In the genomic region with DNA sequence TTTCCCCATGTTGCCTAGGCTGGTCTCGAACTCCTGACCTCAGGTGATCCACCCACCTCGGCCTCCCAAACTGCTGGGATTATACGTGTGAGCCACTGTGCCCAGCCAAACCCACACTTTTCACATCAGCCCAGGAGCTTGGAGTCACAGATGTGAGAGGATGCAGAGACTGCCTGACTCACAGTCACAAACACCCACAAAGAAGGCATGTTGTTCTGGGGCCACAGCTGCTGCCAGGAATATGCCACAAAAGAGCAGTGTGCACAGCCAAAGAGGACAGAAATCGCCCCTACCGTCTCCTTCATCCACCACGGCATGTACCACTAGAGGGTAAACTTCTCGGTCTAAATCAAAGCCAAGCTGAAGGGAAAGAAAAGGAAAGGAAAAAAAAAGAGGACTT, we compare ENCODE assay signal across 14 cellular contexts. TPM values are rescaled to one million over a fixed set of nuclear protein-coding genes. Genes with fewer than 3 reads are reported as not detected.
DNase-seq lines count a peak whose midpoint lies in the region; TF ChIP-seq lines count a peak whose summit lies in the region.
"Had no signal": no experiment of that assay in that cellular context is flagged by ENCODE, and none has a peak within 500 bp of the region (broad histone marks: within the 10 kb centered on the region; RNA-seq: fewer than 3 reads in every experiment).

No MANE protein-coding gene starts in this region.

- no peaks in the 10 kb centered on the region for H3K36me3 Mint-ChIP-seq in chondrocyte (ENCODE audit: low read depth)
- H3K36me3 Mint-ChIP-seq: IgD-negative memory B cell had no signal

- no peak overlapping the region for H3K4me3 Mint-ChIP-seq in chondrocyte (ENCODE audit: unreplicated experiment)
- H3K4me3 Mint-ChIP-seq: activated CD8-positive, alpha-beta memory T cell treated with anti-CD3 and anti-CD28 coated beads, Interleukin-2, amount 10 ng/mL, durations not matched to agents 7 days and 5 days; IgD-negative memory B cell had no signal

- H3K27ac Mint-ChIP-seq in chondrocyte (ENCODE audit: unreplicated experiment) = no peak overlapping the region
- H3K27ac Mint-ChIP-seq: activated CD8-positive, alpha-beta memory T cell treated with anti-CD3 and anti-CD28 coated beads, Interleukin-2, amount 10 ng/mL, durations not matched to agents 7 days and 5 days had no signal

- H3K9me3 Mint-ChIP-seq in chondrocyte (ENCODE audit: low read depth) = no peaks in the 10 kb centered on the region
- H3K9me3 Mint-ChIP-seq: IgD-negative memory B cell had no signal

- H3K27me3 Mint-ChIP-seq in chondrocyte (ENCODE audit: low read depth) = peaks cover 1% of the 10 kb centered on the region
- H3K27me3 Mint-ChIP-seq: activated CD8-positive, alpha-beta memory T cell treated with anti-CD3 and anti-CD28 coated beads, Interleukin-2, amount 10 ng/mL, durations not matched to agents 7 days and 5 days; IgD-negative memory B cell had no signal

- DNase-seq in stimulated activated CD4-positive, alpha-beta T cell treated with anti-CD3 and anti-CD28 coated beads, Interleukin-4, amount 100 ng/mL, for 24 hours = peak; percentile 23
- no peak for DNase-seq in stimulated activated CD4-positive, alpha-beta T cell treated with anti-CD3 and anti-CD28 coated beads, Interleukin-4, amount 100 ng/mL, for 1 hour
- peak; percentile 71 for DNase-seq in astrocyte of the hippocampus (ENCODE audit: low read depth, low spot score)
- peak; percentile 16 for DNase-seq in middle frontal gyrus (ENCODE audit: extremely low spot score, low spot score)
- no peak for DNase-seq in CD1c-positive myeloid dendritic cell (ENCODE audit: extremely low spot score)
- no peak for DNase-seq in OCI-M2 (lab: John Stamatoyannopoulos, UW; ENCODE audit: unreplicated experiment)
- no peak for DNase-seq in NCI-H2196 (lab: John Stamatoyannopoulos, UW; ENCODE audit: unreplicated experiment)
- no peak for DNase-seq in chondrocyte (ENCODE audit: low spot score)
- DNase-seq: activated CD8-positive, alpha-beta memory T cell treated with anti-CD3 and anti-CD28 coated beads, Interleukin-2, amount 10 ng/mL, durations not matched to agents 7 days and 5 days; BE2C; NCI-H1436 treated with DMSO at 0.1 percent for 48 hours; NCI-H524 treated with DMSO at 0.1 percent for 48 hours; T-helper 9 cell had no signal

- H3K4me1 Mint-ChIP-seq in chondrocyte (ENCODE audit: low read depth) = no peaks in the 10 kb centered on the region

- no peak for TF ChIP-seq CTCF in chondrocyte (IDR thresholded peaks at IDR 0.05)

RNA-seq across cellular contexts. Expression of a gene that starts 25.1 kb away (rescaled TPM):
- 0.12 TPM in 1 of 3 replicates, not detected in the others for total RNA-seq in chondrocyte

Comparison
In these comparisons a context has a peak if more than half of its experiments do, and no peak if none do; other contexts are left out.
1. DNase-seq: peak in stimulated activated CD4-positive, alpha-beta T cell treated with anti-CD3 and anti-CD28 coated beads, Interleukin-4, amount 100 ng/mL, for 24 hours (single experiment), astrocyte of the hippocampus (single experiment) and middle frontal gyrus (single experiment); none in stimulated activated CD4-positive, alpha-beta T cell treated with anti-CD3 and anti-CD28 coated beads, Interleukin-4, amount 100 ng/mL, for 1 hour (single experiment), CD1c-positive myeloid dendritic cell (single experiment), OCI-M2 (single experiment), NCI-H2196 (single experiment) and chondrocyte (single experiment).